Comparison of ENCODE assay signal across 33 cellular contexts in genomic region chr18:61419763-61420162, GRCh38.
"Had no signal": no experiment of that assay in that cellular context is flagged by ENCODE, and none has a peak within 500 bp of the region (broad histone marks: within the 10 kb centered on the region; RNA-seq: fewer than 3 reads in every experiment).

No MANE protein-coding gene starts in this region.

- ATAC-seq: activated CD8-positive, alpha-beta T cell treated with anti-CD3 and anti-CD28 coated beads for 36 hours; activated naive CD4-positive, alpha-beta T cell treated with anti-CD3 and anti-CD28 coated beads, Interleukin-2, amount 50 U/mL, for 72 hours; activated T-cell treated with anti-CD3 and anti-CD28 coated beads, Interleukin-2, amount 50 U/mL, for 4 hours; activated T-cell treated with anti-CD3 and anti-CD28 coated beads, Interleukin-2, amount 50 U/mL, for 72 hours; activated T-helper 17 cell treated with anti-CD3 and anti-CD28 coated beads, Interleukin-2, amount 50 U/mL, for 72 hours; body of pancreas; T-cell; T-helper 17 cell had no signal

- H3K4me3 Mint-ChIP-seq: activated B cell treated with CpG ODN at 0.5 μM for 24 hours; activated CD4-positive, alpha-beta memory T cell treated with anti-CD3 and anti-CD28 coated beads for 36 hours; activated CD4-positive, alpha-beta T cell treated with anti-CD3 and anti-CD28 coated beads, Interleukin-2, amount 10 ng/mL, durations not matched to agents 24 days and 14 days; activated CD8-positive, alpha-beta T cell treated with anti-CD3 and anti-CD28 coated beads for 36 hours; activated naive CD4-positive, alpha-beta T cell treated with anti-CD3 and anti-CD28 coated beads for 36 hours; activated naive CD8-positive, alpha-beta T cell treated with anti-CD3 and anti-CD28 coated beads for 36 hours; activated T-cell treated with anti-CD3 and anti-CD28 coated beads, Interleukin-2, amount 50 U/mL, for 4 hours; activated T-cell treated with anti-CD3 and anti-CD28 coated beads, Interleukin-2, amount 50 U/mL, for 72 hours; activated T-helper 1 cell treated with anti-CD3 and anti-CD28 coated beads, Interleukin-12 subunit alpha, Interleukin-12 subunit beta, Interleukin-2, Interleukin-4 antibody, amounts not matched to agents 30 ng/mL and 10 ng/mL and 1 ng/mL, durations not matched to agents 14 hours and 24 hours and 36 hours; activated T-helper 17 cell treated with anti-CD3 and anti-CD28 coated beads, Interleukin-2, amount 50 U/mL, for 72 hours; T-cell; T-helper 17 cell had no signal

- H3K9me3 Mint-ChIP-seq: activated B cell treated with CpG ODN at 0.5 μM for 24 hours; activated CD4-positive, alpha-beta memory T cell treated with anti-CD3 and anti-CD28 coated beads for 36 hours; activated CD4-positive, alpha-beta T cell treated with anti-CD3 and anti-CD28 coated beads, Interleukin-2, amount 10 ng/mL, durations not matched to agents 24 days and 14 days; activated CD8-positive, alpha-beta T cell treated with anti-CD3 and anti-CD28 coated beads for 36 hours; activated naive CD4-positive, alpha-beta T cell treated with anti-CD3 and anti-CD28 coated beads for 36 hours; activated naive CD4-positive, alpha-beta T cell treated with anti-CD3 and anti-CD28 coated beads, Interleukin-2, amount 50 U/mL, for 72 hours; activated naive CD8-positive, alpha-beta T cell treated with anti-CD3 and anti-CD28 coated beads for 36 hours; activated T-cell treated with anti-CD3 and anti-CD28 coated beads, Interleukin-2, amount 50 U/mL, for 4 hours; activated T-cell treated with anti-CD3 and anti-CD28 coated beads, Interleukin-2, amount 50 U/mL, for 72 hours; activated T-helper 1 cell treated with anti-CD3 and anti-CD28 coated beads, Interleukin-12 subunit alpha, Interleukin-12 subunit beta, Interleukin-2, Interleukin-4 antibody, amounts not matched to agents 30 ng/mL and 10 ng/mL and 1 ng/mL, durations not matched to agents 14 hours and 24 hours and 36 hours; activated T-helper 17 cell treated with anti-CD3 and anti-CD28 coated beads, Interleukin-2, amount 50 U/mL, for 72 hours had no signal

- DNase-seq: activated B cell treated with CpG ODN at 0.5 μM for 24 hours; activated CD4-positive, alpha-beta memory T cell treated with anti-CD3 and anti-CD28 coated beads for 36 hours; activated CD4-positive, alpha-beta T cell treated with anti-CD3 and anti-CD28 coated beads for 4 hours; activated CD4-positive, alpha-beta T cell treated with anti-CD3 and anti-CD28 coated beads, Interleukin-2, amount 10 ng/mL, durations not matched to agents 24 days and 14 days; activated CD4-positive, alpha-beta T cell treated with anti-CD3 and anti-CD28 coated beads, Interleukin-2, amount 50 U/mL, for 1 hour; activated CD4-positive, alpha-beta T cell treated with anti-CD3 and anti-CD28 coated beads, Interleukin-2, amount 50 U/mL, for 4 hours; activated CD4-positive, CD25-positive, alpha-beta regulatory T cell treated with anti-CD3 and anti-CD28 coated beads, Interleukin-2, amount 50 U/mL, for 72 hours; activated CD8-positive, alpha-beta memory T cell treated with anti-CD3 and anti-CD28 coated beads, Interleukin-2, amount 50 U/mL, for 4 hours; activated CD8-positive, alpha-beta T cell treated with anti-CD3 and anti-CD28 coated beads for 36 hours; activated effector memory CD4-positive, alpha-beta T cell treated with anti-CD3 and anti-CD28 coated beads, Interleukin-2, amount 50 U/mL, for 16 hours; activated gamma-delta T cell treated with Interleukin-2 at 50 U/mL for 16 hours; activated naive CD4-positive, alpha-beta T cell; activated naive CD4-positive, alpha-beta T cell treated with anti-CD3 and anti-CD28 coated beads for 36 hours; activated naive CD4-positive, alpha-beta T cell treated with anti-CD3 and anti-CD28 coated beads, Interleukin-2, amount 50 U/mL, for 16 hours; activated naive CD8-positive, alpha-beta T cell treated with anti-CD3 and anti-CD28 coated beads for 36 hours; activated T-cell treated with anti-CD3 and anti-CD28 coated beads for 4 hours; activated T-cell treated with anti-CD3 and anti-CD28 coated beads, Interleukin-2, amount 50 U/mL, for 1 hour; activated T-cell treated with anti-CD3 and anti-CD28 coated beads, Interleukin-2, amount 50 U/mL, for 4 hours; activated T-cell treated with anti-CD3 and anti-CD28 coated beads, Interleukin-2, amount 50 U/mL, for 72 hours; adrenal gland; amniotic stem cell; aorta; body of pancreas; brain microvascular endothelial cell; central memory CD4-positive, alpha-beta T cell; T-cell; T-helper 17 cell; T-helper 9 cell had no signal

- H3K4me1 Mint-ChIP-seq: activated B cell treated with CpG ODN at 0.5 μM for 24 hours; activated CD4-positive, alpha-beta T cell treated with anti-CD3 and anti-CD28 coated beads, Interleukin-2, amount 10 ng/mL, durations not matched to agents 24 days and 14 days; activated naive CD8-positive, alpha-beta T cell treated with anti-CD3 and anti-CD28 coated beads for 36 hours; activated T-helper 17 cell treated with anti-CD3 and anti-CD28 coated beads, Interleukin-2, amount 50 U/mL, for 72 hours; T-cell; T-helper 17 cell had no signal

- H3K27ac Mint-ChIP-seq: activated B cell treated with CpG ODN at 0.5 μM for 24 hours; activated CD4-positive, alpha-beta memory T cell treated with anti-CD3 and anti-CD28 coated beads for 36 hours; activated CD4-positive, alpha-beta T cell treated with anti-CD3 and anti-CD28 coated beads, Interleukin-2, amount 10 ng/mL, durations not matched to agents 24 days and 14 days; activated CD8-positive, alpha-beta T cell treated with anti-CD3 and anti-CD28 coated beads for 36 hours; activated naive CD4-positive, alpha-beta T cell treated with anti-CD3 and anti-CD28 coated beads for 36 hours; activated naive CD4-positive, alpha-beta T cell treated with anti-CD3 and anti-CD28 coated beads, Interleukin-2, amount 50 U/mL, for 72 hours; activated naive CD8-positive, alpha-beta T cell treated with anti-CD3 and anti-CD28 coated beads for 36 hours; activated T-cell treated with anti-CD3 and anti-CD28 coated beads, Interleukin-2, amount 50 U/mL, for 72 hours; activated T-helper 1 cell treated with anti-CD3 and anti-CD28 coated beads, Interleukin-12 subunit alpha, Interleukin-12 subunit beta, Interleukin-2, Interleukin-4 antibody, amounts not matched to agents 30 ng/mL and 10 ng/mL and 1 ng/mL, durations not matched to agents 14 hours and 24 hours and 36 hours; activated T-helper 17 cell treated with anti-CD3 and anti-CD28 coated beads, Interleukin-2, amount 50 U/mL, for 72 hours; T-cell; T-helper 17 cell had no signal

- H3K4me1 ChIP-seq: adrenal gland, body of pancreas, breast epithelium had no signal

- H3K27ac ChIP-seq: adrenal gland, body of pancreas, brain microvascular endothelial cell, breast epithelium, VCaP had no signal

- H3K9me3 ChIP-seq: adrenal gland, body of pancreas, breast epithelium had no signal

- H3K36me3 ChIP-seq: adrenal gland, brain microvascular endothelial cell, breast epithelium had no signal

- H3K27me3 Mint-ChIP-seq: activated B cell treated with CpG ODN at 0.5 μM for 24 hours; activated CD4-positive, alpha-beta memory T cell treated with anti-CD3 and anti-CD28 coated beads for 36 hours; activated CD4-positive, alpha-beta T cell treated with anti-CD3 and anti-CD28 coated beads, Interleukin-2, amount 10 ng/mL, durations not matched to agents 24 days and 14 days; activated CD8-positive, alpha-beta T cell treated with anti-CD3 and anti-CD28 coated beads for 36 hours; activated naive CD8-positive, alpha-beta T cell treated with anti-CD3 and anti-CD28 coated beads for 36 hours; activated T-helper 17 cell treated with anti-CD3 and anti-CD28 coated beads, Interleukin-2, amount 50 U/mL, for 72 hours; T-cell; T-helper 17 cell had no signal

- H3K27me3 ChIP-seq: adrenal gland, body of pancreas, brain microvascular endothelial cell, breast epithelium had no signal

- H3K4me3 ChIP-seq: adrenal gland, body of pancreas, breast epithelium had no signal

- H3K36me3 Mint-ChIP-seq: activated CD4-positive, alpha-beta memory T cell treated with anti-CD3 and anti-CD28 coated beads for 36 hours; activated naive CD4-positive, alpha-beta T cell treated with anti-CD3 and anti-CD28 coated beads, Interleukin-2, amount 50 U/mL, for 72 hours; activated naive CD8-positive, alpha-beta T cell treated with anti-CD3 and anti-CD28 coated beads for 36 hours; T-cell had no signal
